In genomic region chrX:53254570-53255461, GRCh38 we compare ENCODE assay signal across 21 cellular contexts. TPM values are rescaled to one million over a fixed set of nuclear protein-coding genes. Genes with fewer than 3 reads are reported as not detected.
"Had no signal": no experiment of that assay in that cellular context is flagged by ENCODE, and none has a peak within 500 bp of the region (broad histone marks: within the 10 kb centered on the region; RNA-seq: fewer than 3 reads in every experiment).

No MANE protein-coding gene starts in this region.

- DNase-seq: KBM-7, MV-4-11, NCI-H1048, NCI-H1105, NCI-H1436 treated with DMSO at 0.1 percent for 48 hours, NCI-H1694 treated with DMSO at 0.1 percent for 48 hours, NCI-H1930, NCI-H2081, NCI-H2107, NCI-H2227 treated with DMSO at 0.1 percent for 48 hours, NCI-H524, NCI-H526 treated with DMSO at 0.1 percent for 48 hours, NCI-H774, Right ventricle myocardium superior, RPMI8226, SIG-M5 had no signal

- H3K9me3 ChIP-seq: SJSA1 had no signal

- ATAC-seq: HepG2 had no signal

- H3K4me3 Mint-ChIP-seq: IgD-negative memory B cell had no signal

- FAIRE-seq: HepG2, RCC 7860 had no signal

- H3K27me3 ChIP-seq: SJSA1 had no signal

- H3K4me1 ChIP-seq: SJSA1 had no signal

- H3K36me3 ChIP-seq: SJSA1 had no signal

- H3K27ac ChIP-seq: SJSA1, SK-N-MC had no signal

- H3K4me3 ChIP-seq: SJSA1, SK-N-MC had no signal

- H3K36me3 Mint-ChIP-seq: IgD-negative memory B cell had no signal

- H3K27ac Mint-ChIP-seq: IgD-negative memory B cell had no signal

- H3K4me1 Mint-ChIP-seq: IgD-negative memory B cell had no signal

RNA-seq across cellular contexts. Expression of gene IQSEC2, which starts 26.6 kb away (rescaled TPM):
- polyA plus RNA-seq: IgD-negative memory B cell had no signal
